9 cellular contexts compared by ENCODE assay signal in genomic region chr3:27521179-27521871, GRCh38. TPM values are rescaled to one million over a fixed set of nuclear protein-coding genes. Genes with fewer than 3 reads are reported as not detected.
A peak's percentile ranks its signal among the peaks of the same experiment; 100 is the strongest.
DNase-seq lines count a peak whose midpoint lies in the region; ATAC-seq lines count a peak whose summit lies in the region.
"Had no signal": no experiment of that assay in that cellular context is flagged by ENCODE, and none has a peak within 500 bp of the region (broad histone marks: within the 10 kb centered on the region; RNA-seq: fewer than 3 reads in every experiment).

No MANE protein-coding gene starts in this region.

- H3K4me1 ChIP-seq in ACC112 (ENCODE audit: control insufficient read depth, insufficient read depth, low read length, unreplicated experiment) = peaks cover 45% of the 10 kb centered on the region

- H3K27me3 ChIP-seq in ACC112 (ENCODE audit: insufficient read depth, low read length) = no peaks in the 10 kb centered on the region

- DNase-seq in HuH-7.5 (ENCODE audit: low spot score) = peak; percentile 59
- peak; percentile 42 for DNase-seq in astrocyte of the hippocampus (ENCODE audit: low read depth, low spot score)
- DNase-seq in left lobe of liver (ENCODE audit: low spot score) = no peak
- DNase-seq in iPS-NIHi7 (ENCODE audit: extremely low spot score) = no peak
- DNase-seq in posterior cingulate gyrus = no peak
- no peak for DNase-seq in T-helper 1 cell
- DNase-seq: NCI-H1417 treated with DMSO at 0.1 percent for 48 hours had no signal

- intact Hi-C loops in posterior cingulate gyrus (cut with DNase I) = no loop called here

- H3K27ac ChIP-seq in ACC112 (ENCODE audit: low read depth, low read length) = peak overlapping the region; percentile 81

- H3K36me3 ChIP-seq in ACC112 (ENCODE audit: insufficient read depth, low read length) = no peaks in the 10 kb centered on the region

- ATAC-seq in left lobe of liver (peak; percentile 57), GM21723 (IDR thresholded peaks at IDR 0.05; ENCODE audit: unreplicated experiment) (no peak)

- peak overlapping the region; percentile 39 for H2AFZ ChIP-seq in ACC112 (ENCODE audit: low read length, unreplicated experiment)

- H3K4me3 ChIP-seq in ACC112 (ENCODE audit: low read depth, low read length) = peak overlapping the region; percentile 20; the same call in 1 of the 2 replicates

- no peaks in the 10 kb centered on the region for H3K79me2 ChIP-seq in ACC112 (ENCODE audit: control insufficient read depth, insufficient read depth, low read length, unreplicated experiment)

RNA-seq across cellular contexts. Expression of gene SLC4A7, which starts 37.1 kb away (rescaled TPM):
- total RNA-seq in left lobe of liver = 2.7 TPM

Comparison
In these comparisons a context has a peak if more than half of its experiments do, and no peak if none do; other contexts are left out.
1. DNase-seq: peak in HuH-7.5 (single experiment) and astrocyte of the hippocampus (single experiment); none in left lobe of liver (single experiment), iPS-NIHi7 (single experiment), posterior cingulate gyrus (0 of 10) and T-helper 1 cell (0 of 5).